Comparison of ENCODE assay signal across 1 cellular context in the genomic region with DNA sequence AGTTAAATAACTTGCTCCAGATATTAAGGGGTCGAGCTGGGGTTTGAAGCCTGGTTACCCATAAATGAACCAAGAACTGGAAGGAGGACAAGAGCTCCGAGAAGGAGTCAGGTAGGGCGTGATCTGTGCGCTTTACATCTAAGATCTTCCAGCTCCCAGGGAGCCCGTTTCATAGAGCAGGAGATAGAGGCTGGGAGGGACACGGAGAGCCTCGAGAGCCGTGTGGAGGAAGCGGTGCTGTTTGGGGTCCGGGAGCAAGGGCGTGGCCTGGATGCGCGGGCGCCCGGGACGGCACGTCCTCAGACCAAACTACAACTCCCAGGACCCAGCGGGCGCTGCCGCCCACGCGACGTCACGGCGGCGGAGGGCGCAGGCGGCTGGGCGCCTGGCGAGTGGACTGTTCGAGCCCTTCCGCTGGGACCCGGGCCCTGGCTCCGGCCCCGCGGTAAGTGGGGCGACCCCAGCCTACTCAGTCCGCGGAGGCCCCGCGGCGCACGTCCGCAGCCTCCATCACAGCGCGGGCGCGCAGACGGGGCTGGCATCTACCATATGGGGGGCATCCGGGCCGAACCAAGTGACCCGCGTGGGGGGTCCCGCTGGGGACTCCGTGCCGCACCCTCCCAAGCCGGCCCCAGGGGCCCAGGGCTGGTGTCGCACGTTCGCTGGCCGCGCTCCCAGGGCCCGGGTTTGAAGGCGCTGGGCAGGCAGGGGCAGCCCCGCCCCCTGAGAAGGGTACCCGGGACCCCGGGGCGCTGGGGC.
A peak's percentile ranks its signal among the peaks of the same experiment; 100 is the strongest.
TF ChIP-seq lines count a peak whose summit lies in the region.

TSS of gene BCKDK (plus strand) at position 352 of the 759 bp plus-strand sequence. CDS start 838 bp downstream, outside the sequence.

TF ChIP-seq in GM12878, 131 proteins besides CTCF, POLR2A, EP300 and RAD21 (continued from another document and continues in another):
- TF ChIP-seq TAF1 (IDR thresholded peaks at IDR 0.05; ENCODE audit: borderline replicate concordance, low read depth, low read length) (0 out of 2 replicates have a peak, but pooled peaks have one; percentile 29), TARDBP (IDR thresholded peaks at IDR 0.05; ENCODE audit: borderline replicate concordance) (peak; percentile 75), BHLHE40 (IDR thresholded peaks at IDR 0.05; ENCODE audit: borderline replicate concordance in 1 of 2, low read depth in 2 of 2, low read length in 1 of 2) (peak; percentile 53 to 84; a peak in 3 of 4 replicates), MEF2A (IDR thresholded peaks at IDR 0.05; ENCODE audit: insufficient read depth, low read depth, low read length) (no peak), FOS (IDR thresholded peaks at IDR 0.05; ENCODE audit: borderline replicate concordance, extremely low read depth, insufficient read length) (no peak), NR2F1 (conservative IDR thresholded peaks at IDR 0.05) (peak; percentile 64; the same call in 1 of the 2 replicates), BCL11A (IDR thresholded peaks at IDR 0.05; ENCODE audit: low read depth, low read length) (0 out of 2 replicates have a peak, but pooled peaks have one; percentile 14), RAD51 (IDR thresholded peaks at IDR 0.05) (no peak), POLR2AphosphoS5 (IDR thresholded peaks at IDR 0.05; ENCODE audit: low read length) (peak; percentile 36; the same call in 1 of the 2 replicates), NFXL1 (IDR thresholded peaks at IDR 0.05; ENCODE audit: borderline replicate concordance) (no peak), MTA2 (IDR thresholded peaks at IDR 0.05; ENCODE audit: low read depth) (no peak), IKZF1 (conservative IDR thresholded peaks at IDR 0.05) (peak; percentile 94), RFX5 (IDR thresholded peaks at IDR 0.05; ENCODE audit: low read depth, low read length) (no peak), NRF1 (conservative IDR thresholded peaks at IDR 0.05; ENCODE audit: low read depth, low read length) (peak; percentile 43), DPF2 (IDR thresholded peaks at IDR 0.05) (peak; percentile 50; the same call in 1 of the 2 replicates), HCFC1 (IDR thresholded peaks at IDR 0.05; ENCODE audit: low read length) (peak; percentile 94), EED (IDR thresholded peaks at IDR 0.05; ENCODE audit: low read depth) (no peak), SIN3A (IDR thresholded peaks at IDR 0.05; ENCODE audit: low read depth, low read length) (no peak; the same call in 1 of the 2 replicates), GATAD2B (conservative IDR thresholded peaks at IDR 0.05; ENCODE audit: low read depth) (peak; percentile 76), RUNX3 (IDR thresholded peaks at IDR 0.05; ENCODE audit: low read length) (peak; percentile 27; the same call in 1 of the 2 replicates), PAX5 (IDR thresholded peaks at IDR 0.05; ENCODE audit: borderline replicate concordance, low read depth, low read length) (peak; percentile 40; the same call in 1 of the 2 replicates), ZNF687 (IDR thresholded peaks at IDR 0.05) (0 out of 2 replicates have a peak, but pooled peaks have one; percentile 41), STAT1 (conservative IDR thresholded peaks at IDR 0.05) (peak; percentile 58; the same call in 1 of the 2 replicates), NFIC (IDR thresholded peaks at IDR 0.05; ENCODE audit: low read depth, low read length) (no peak), E2F4 (IDR thresholded peaks at IDR 0.05; ENCODE audit: low read depth, low read length) (peak; percentile 44; the same call in 1 of the 2 replicates), SMARCA5 (IDR thresholded peaks at IDR 0.05) (peak; percentile 78; the same call in 1 of the 2 replicates), KLF5 (IDR thresholded peaks at IDR 0.05; ENCODE audit: partially characterized antibody) (peak; percentile 86), POU2F2 (IDR thresholded peaks at IDR 0.05; ENCODE audit: borderline replicate concordance, low read depth, low read length) (no peak), CHD2 (IDR thresholded peaks at IDR 0.05; ENCODE audit: borderline replicate concordance, low read depth, low read length) (peak; percentile 61; the same call in 1 of the 2 replicates), PAX8 (IDR thresholded peaks at IDR 0.05) (no peak), FOXK2 (IDR thresholded peaks at IDR 0.05) (peak; percentile 79), LARP7 (IDR thresholded peaks at IDR 0.05) (peak; percentile 91), CREM (IDR thresholded peaks at IDR 0.05; ENCODE audit: low read depth) (peak; percentile 89), MYB (IDR thresholded peaks at IDR 0.05; ENCODE audit: borderline replicate concordance, low read depth, low read length) (0 out of 2 replicates have a peak, but pooled peaks have one; percentile 35), NR2C1 (IDR thresholded peaks at IDR 0.05) (peak; percentile 68), RELA (IDR thresholded peaks at IDR 0.05; ENCODE audit: borderline replicate concordance, partially characterized antibody) (peak; percentile 62), RB1 (IDR thresholded peaks at IDR 0.05; ENCODE audit: borderline replicate concordance) (0 out of 2 replicates have a peak, but pooled peaks have one; percentile 56), JUND (IDR thresholded peaks at IDR 0.05; ENCODE audit: low read depth, low read length) (peak; percentile 66; the same call in 1 of the 2 replicates), EGR1 (IDR thresholded peaks at IDR 0.05; ENCODE audit: borderline replicate concordance in 1 of 2, low read depth in 2 of 2, low read length in 2 of 2) (peak; percentile 94 to 99), SP1 (IDR thresholded peaks at IDR 0.05; ENCODE audit: low read depth, low read length) (peak; percentile 49), IRF4 (IDR thresholded peaks at IDR 0.05; ENCODE audit: low read depth, low read length) (no peak), BACH1 (IDR thresholded peaks at IDR 0.05; ENCODE audit: borderline replicate concordance) (peak; percentile 80), CEBPB (IDR thresholded peaks at IDR 0.05; ENCODE audit: borderline replicate concordance in 1 of 2, low read depth in 2 of 2, low read length in 2 of 2) (no peak), NKRF (conservative IDR thresholded peaks at IDR 0.05) (peak; percentile 74; the same call in 1 of the 2 replicates), NBN (IDR thresholded peaks at IDR 0.05) (peak; percentile 40; the same call in 1 of the 2 replicates), SIX5 (IDR thresholded peaks at IDR 0.05; ENCODE audit: low read depth, low read length, severe bottlenecking) (peak; percentile 90), YY1 (IDR thresholded peaks at IDR 0.05; ENCODE audit: low read depth, low read length) (peak; percentile 84)
- TF ChIP-seq, protein P1, sequence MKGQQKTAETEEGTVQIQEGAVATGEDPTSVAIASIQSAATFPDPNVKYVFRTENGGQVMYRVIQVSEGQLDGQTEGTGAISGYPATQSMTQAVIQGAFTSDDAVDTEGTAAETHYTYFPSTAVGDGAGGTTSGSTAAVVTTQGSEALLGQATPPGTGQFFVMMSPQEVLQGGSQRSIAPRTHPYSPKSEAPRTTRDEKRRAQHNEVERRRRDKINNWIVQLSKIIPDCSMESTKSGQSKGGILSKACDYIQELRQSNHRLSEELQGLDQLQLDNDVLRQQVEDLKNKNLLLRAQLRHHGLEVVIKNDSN (IDR thresholded peaks at IDR 0.05; ENCODE audit: borderline replicate concordance, extremely low read length, insufficient read depth, low read depth, low read length): no peak
- TF ChIP-seq, protein P2, sequence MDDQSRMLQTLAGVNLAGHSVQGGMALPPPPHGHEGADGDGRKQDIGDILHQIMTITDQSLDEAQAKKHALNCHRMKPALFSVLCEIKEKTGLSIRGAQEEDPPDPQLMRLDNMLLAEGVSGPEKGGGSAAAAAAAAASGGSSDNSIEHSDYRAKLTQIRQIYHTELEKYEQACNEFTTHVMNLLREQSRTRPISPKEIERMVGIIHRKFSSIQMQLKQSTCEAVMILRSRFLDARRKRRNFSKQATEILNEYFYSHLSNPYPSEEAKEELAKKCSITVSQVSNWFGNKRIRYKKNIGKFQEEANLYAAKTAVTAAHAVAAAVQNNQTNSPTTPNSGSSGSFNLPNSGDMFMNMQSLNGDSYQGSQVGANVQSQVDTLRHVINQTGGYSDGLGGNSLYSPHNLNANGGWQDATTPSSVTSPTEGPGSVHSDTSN (IDR thresholded peaks at IDR 0.05; ENCODE audit: insufficient replicate concordance, low read depth, low read length): peak; percentile 13
- TF ChIP-seq, protein P3, sequence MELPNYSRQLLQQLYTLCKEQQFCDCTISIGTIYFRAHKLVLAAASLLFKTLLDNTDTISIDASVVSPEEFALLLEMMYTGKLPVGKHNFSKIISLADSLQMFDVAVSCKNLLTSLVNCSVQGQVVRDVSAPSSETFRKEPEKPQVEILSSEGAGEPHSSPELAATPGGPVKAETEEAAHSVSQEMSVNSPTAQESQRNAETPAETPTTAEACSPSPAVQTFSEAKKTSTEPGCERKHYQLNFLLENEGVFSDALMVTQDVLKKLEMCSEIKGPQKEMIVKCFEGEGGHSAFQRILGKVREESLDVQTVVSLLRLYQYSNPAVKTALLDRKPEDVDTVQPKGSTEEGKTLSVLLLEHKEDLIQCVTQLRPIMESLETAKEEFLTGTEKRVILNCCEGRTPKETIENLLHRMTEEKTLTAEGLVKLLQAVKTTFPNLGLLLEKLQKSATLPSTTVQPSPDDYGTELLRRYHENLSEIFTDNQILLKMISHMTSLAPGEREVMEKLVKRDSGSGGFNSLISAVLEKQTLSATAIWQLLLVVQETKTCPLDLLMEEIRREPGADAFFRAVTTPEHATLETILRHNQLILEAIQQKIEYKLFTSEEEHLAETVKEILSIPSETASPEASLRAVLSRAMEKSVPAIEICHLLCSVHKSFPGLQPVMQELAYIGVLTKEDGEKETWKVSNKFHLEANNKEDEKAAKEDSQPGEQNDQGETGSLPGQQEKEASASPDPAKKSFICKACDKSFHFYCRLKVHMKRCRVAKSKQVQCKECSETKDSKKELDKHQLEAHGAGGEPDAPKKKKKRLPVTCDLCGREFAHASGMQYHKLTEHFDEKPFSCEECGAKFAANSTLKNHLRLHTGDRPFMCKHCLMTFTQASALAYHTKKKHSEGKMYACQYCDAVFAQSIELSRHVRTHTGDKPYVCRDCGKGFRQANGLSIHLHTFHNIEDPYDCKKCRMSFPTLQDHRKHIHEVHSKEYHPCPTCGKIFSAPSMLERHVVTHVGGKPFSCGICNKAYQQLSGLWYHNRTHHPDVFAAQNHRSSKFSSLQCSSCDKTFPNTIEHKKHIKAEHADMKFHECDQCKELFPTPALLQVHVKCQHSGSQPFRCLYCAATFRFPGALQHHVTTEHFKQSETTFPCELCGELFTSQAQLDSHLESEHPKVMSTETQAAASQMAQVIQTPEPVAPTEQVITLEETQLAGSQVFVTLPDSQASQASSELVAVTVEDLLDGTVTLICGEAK (IDR thresholded peaks at IDR 0.05; ENCODE audit: borderline replicate concordance): no peak
